In the genomic region with DNA sequence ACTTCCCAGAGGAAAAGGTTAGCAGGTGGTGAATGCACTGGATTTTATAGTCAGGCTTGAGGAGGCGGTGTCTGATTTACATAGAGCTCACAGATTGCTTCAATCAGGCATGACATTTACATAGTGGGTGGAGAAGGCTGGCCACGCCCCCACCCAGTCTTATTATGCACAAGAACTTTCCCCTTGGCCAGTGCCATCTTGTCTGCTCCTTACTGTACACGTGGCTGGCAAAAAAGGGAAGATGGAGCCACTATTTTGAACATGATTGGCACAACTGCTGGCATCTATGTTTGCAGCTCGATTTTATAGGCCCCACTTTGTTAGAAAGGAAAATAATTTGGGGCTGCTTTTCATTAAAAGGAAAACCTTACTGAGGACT, we compare ENCODE assay signal across 1 cellular context.
TF ChIP-seq lines count a peak whose summit lies in the region.

No MANE protein-coding gene starts in this region.

TF ChIP-seq in K562, 482 proteins besides CTCF, POLR2A, EP300 and RAD21 (continued from another document and continues in another):
- TF ChIP-seq, protein P1, sequence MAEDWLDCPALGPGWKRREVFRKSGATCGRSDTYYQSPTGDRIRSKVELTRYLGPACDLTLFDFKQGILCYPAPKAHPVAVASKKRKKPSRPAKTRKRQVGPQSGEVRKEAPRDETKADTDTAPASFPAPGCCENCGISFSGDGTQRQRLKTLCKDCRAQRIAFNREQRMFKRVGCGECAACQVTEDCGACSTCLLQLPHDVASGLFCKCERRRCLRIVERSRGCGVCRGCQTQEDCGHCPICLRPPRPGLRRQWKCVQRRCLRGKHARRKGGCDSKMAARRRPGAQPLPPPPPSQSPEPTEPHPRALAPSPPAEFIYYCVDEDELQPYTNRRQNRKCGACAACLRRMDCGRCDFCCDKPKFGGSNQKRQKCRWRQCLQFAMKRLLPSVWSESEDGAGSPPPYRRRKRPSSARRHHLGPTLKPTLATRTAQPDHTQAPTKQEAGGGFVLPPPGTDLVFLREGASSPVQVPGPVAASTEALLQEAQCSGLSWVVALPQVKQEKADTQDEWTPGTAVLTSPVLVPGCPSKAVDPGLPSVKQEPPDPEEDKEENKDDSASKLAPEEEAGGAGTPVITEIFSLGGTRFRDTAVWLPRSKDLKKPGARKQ (CRISPR knock-in tag; IDR thresholded peaks at IDR 0.05): no peak
- TF ChIP-seq, protein P2, sequence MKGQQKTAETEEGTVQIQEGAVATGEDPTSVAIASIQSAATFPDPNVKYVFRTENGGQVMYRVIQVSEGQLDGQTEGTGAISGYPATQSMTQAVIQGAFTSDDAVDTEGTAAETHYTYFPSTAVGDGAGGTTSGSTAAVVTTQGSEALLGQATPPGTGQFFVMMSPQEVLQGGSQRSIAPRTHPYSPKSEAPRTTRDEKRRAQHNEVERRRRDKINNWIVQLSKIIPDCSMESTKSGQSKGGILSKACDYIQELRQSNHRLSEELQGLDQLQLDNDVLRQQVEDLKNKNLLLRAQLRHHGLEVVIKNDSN (CRISPR knock-in tag; IDR thresholded peaks at IDR 0.05): no peak
- peak; percentile 12; the same call in 1 of the 2 replicates for TF ChIP-seq PHF8 (IDR thresholded peaks at IDR 0.05; ENCODE audit: borderline replicate concordance, low read length)
- TF ChIP-seq PHB (CRISPR knock-in tag; IDR thresholded peaks at IDR 0.05): no peak
- no peak for TF ChIP-seq SMAD1 (IDR thresholded peaks at IDR 0.05; ENCODE audit: low read depth, low read length, partially characterized antibody)
- TF ChIP-seq RBFOX2 (IDR thresholded peaks at IDR 0.05; ENCODE audit: low read depth, low read length): 0 out of 2 replicates have a peak, but pooled peaks have one; percentile 32
- no peak for TF ChIP-seq RBM25 (IDR thresholded peaks at IDR 0.05; ENCODE audit: low read depth, low read length, severe bottlenecking)
- TF ChIP-seq ZSCAN32 (CRISPR knock-in tag; IDR thresholded peaks at IDR 0.05): no peak
- TF ChIP-seq GABPA (tag; conservative IDR thresholded peaks at IDR 0.05; ENCODE audit: low read depth): no peak
- peak in 1 of 3 experiments; percentile 22; a peak in 1 of 6 replicates for TF ChIP-seq ZBTB11 (CRISPR knock-in tag; IDR thresholded peaks at IDR 0.05)
- TF ChIP-seq ZFP30 (CRISPR knock-in tag; IDR thresholded peaks at IDR 0.05; ENCODE audit: borderline replicate concordance): no peak
- peak; percentile 72; the same call in 1 of the 2 replicates for TF ChIP-seq CREB3L1 (IDR thresholded peaks at IDR 0.05; ENCODE audit: borderline replicate concordance, low read depth)
- TF ChIP-seq, protein P3, sequence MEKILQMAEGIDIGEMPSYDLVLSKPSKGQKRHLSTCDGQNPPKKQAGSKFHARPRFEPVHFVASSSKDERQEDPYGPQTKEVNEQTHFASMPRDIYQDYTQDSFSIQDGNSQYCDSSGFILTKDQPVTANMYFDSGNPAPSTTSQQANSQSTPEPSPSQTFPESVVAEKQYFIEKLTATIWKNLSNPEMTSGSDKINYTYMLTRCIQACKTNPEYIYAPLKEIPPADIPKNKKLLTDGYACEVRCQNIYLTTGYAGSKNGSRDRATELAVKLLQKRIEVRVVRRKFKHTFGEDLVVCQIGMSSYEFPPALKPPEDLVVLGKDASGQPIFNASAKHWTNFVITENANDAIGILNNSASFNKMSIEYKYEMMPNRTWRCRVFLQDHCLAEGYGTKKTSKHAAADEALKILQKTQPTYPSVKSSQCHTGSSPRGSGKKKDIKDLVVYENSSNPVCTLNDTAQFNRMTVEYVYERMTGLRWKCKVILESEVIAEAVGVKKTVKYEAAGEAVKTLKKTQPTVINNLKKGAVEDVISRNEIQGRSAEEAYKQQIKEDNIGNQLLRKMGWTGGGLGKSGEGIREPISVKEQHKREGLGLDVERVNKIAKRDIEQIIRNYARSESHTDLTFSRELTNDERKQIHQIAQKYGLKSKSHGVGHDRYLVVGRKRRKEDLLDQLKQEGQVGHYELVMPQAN (IDR thresholded peaks at IDR 0.05; ENCODE audit: borderline replicate concordance): no peak
- TF ChIP-seq ZNF184 (CRISPR knock-in tag; IDR thresholded peaks at IDR 0.05): no peak
- TF ChIP-seq MTF1 (CRISPR knock-in tag; IDR thresholded peaks at IDR 0.05; ENCODE audit: borderline replicate concordance): no peak
- TF ChIP-seq C11orf30 (IDR thresholded peaks at IDR 0.05; ENCODE audit: low read depth): no peak
- peak; percentile 49; the same call in 1 of the 2 replicates for TF ChIP-seq POLR2H (tag; IDR thresholded peaks at IDR 0.05; ENCODE audit: low read depth)
- TF ChIP-seq TBL1XR1 (IDR thresholded peaks at IDR 0.05; ENCODE audit: low read length in 2 of 2): no peak
- TF ChIP-seq ZNF644 (tag; IDR thresholded peaks at IDR 0.05; ENCODE audit: low read depth): no peak
- TF ChIP-seq, protein P4, sequence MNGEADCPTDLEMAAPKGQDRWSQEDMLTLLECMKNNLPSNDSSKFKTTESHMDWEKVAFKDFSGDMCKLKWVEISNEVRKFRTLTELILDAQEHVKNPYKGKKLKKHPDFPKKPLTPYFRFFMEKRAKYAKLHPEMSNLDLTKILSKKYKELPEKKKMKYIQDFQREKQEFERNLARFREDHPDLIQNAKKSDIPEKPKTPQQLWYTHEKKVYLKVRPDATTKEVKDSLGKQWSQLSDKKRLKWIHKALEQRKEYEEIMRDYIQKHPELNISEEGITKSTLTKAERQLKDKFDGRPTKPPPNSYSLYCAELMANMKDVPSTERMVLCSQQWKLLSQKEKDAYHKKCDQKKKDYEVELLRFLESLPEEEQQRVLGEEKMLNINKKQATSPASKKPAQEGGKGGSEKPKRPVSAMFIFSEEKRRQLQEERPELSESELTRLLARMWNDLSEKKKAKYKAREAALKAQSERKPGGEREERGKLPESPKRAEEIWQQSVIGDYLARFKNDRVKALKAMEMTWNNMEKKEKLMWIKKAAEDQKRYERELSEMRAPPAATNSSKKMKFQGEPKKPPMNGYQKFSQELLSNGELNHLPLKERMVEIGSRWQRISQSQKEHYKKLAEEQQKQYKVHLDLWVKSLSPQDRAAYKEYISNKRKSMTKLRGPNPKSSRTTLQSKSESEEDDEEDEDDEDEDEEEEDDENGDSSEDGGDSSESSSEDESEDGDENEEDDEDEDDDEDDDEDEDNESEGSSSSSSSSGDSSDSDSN (IDR thresholded peaks at IDR 0.05; ENCODE audit: borderline replicate concordance in 1 of 2, low read depth in 2 of 2, low read length in 2 of 2): no peak
- TF ChIP-seq MEF2A (IDR thresholded peaks at IDR 0.05; ENCODE audit: control insufficient read depth, low read depth, low read length): no peak
- TF ChIP-seq MECOM (CRISPR knock-in tag; IDR thresholded peaks at IDR 0.05): no peak
- TF ChIP-seq DDX20 (tag; IDR thresholded peaks at IDR 0.05; ENCODE audit: low read depth): no peak
- no peak for TF ChIP-seq SIN3B (IDR thresholded peaks at IDR 0.05; ENCODE audit: low read depth)
- peak; percentile 58; the same call in 1 of the 2 replicates for TF ChIP-seq SP1 (CRISPR knock-in tag; IDR thresholded peaks at IDR 0.05)
- TF ChIP-seq NR4A1 (CRISPR knock-in tag; IDR thresholded peaks at IDR 0.05): no peak
- peak; percentile 44; the same call in 1 of the 2 replicates for TF ChIP-seq NR4A1 (tag; IDR thresholded peaks at IDR 0.05)
- TF ChIP-seq, protein P5, sequence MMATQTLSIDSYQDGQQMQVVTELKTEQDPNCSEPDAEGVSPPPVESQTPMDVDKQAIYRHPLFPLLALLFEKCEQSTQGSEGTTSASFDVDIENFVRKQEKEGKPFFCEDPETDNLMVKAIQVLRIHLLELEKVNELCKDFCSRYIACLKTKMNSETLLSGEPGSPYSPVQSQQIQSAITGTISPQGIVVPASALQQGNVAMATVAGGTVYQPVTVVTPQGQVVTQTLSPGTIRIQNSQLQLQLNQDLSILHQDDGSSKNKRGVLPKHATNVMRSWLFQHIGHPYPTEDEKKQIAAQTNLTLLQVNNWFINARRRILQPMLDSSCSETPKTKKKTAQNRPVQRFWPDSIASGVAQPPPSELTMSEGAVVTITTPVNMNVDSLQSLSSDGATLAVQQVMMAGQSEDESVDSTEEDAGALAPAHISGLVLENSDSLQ (IDR thresholded peaks at IDR 0.05): peak; percentile 51; the same call in 1 of the 2 replicates
- TF ChIP-seq ZKSCAN8 (CRISPR knock-in tag; IDR thresholded peaks at IDR 0.05): no peak
